In the genomic region with DNA sequence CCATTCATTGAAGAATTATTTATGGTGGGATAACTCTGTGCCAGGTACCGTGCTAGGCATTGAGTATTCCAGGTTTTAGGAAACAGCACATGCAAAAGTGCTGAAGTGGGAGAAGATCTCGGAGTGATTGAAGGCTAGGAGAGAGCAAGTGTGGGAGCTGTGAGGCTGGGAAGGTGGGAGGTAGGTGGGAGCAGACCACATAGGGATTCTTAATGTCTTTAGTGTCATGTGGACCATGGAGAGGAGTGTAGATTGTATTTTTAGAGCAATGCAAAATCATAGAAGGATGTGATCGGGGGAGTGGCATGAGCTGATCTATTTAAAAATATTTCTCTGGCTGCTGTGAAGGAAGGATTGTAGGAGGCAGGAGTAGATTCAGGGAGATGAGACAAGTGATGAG, we compare ENCODE assay signal across 32 cellular contexts. TPM values are rescaled to one million over a fixed set of nuclear protein-coding genes. Genes with fewer than 3 reads are reported as not detected.
DNase-seq lines count a peak whose midpoint lies in the region; ATAC-seq and TF ChIP-seq lines count a peak whose summit lies in the region.
"Had no signal": no experiment of that assay in that cellular context is flagged by ENCODE, and none has a peak within 500 bp of the region (broad histone marks: within the 10 kb centered on the region; RNA-seq: fewer than 3 reads in every experiment).

No MANE protein-coding gene starts in this region.

- no peaks in the 10 kb centered on the region for H3K9me3 Mint-ChIP-seq in activated naive CD8-positive, alpha-beta T cell treated with anti-CD3 and anti-CD28 coated beads for 36 hours
- H3K9me3 Mint-ChIP-seq in memory B cell = no peaks in the 10 kb centered on the region
- H3K9me3 Mint-ChIP-seq: activated CD8-positive, alpha-beta T cell treated with anti-CD3 and anti-CD28 coated beads for 36 hours had no signal

- no peaks in the 10 kb centered on the region for H3K27me3 ChIP-seq in cardiac muscle cell
- no peaks in the 10 kb centered on the region for H3K27me3 ChIP-seq in left lung
- H3K27me3 ChIP-seq in colonic mucosa = no peaks in the 10 kb centered on the region
- H3K27me3 ChIP-seq: adrenal gland, esophagus muscularis mucosa, foreskin keratinocyte, SJSA1, stomach, upper lobe of left lung had no signal

- peaks cover 49% of the 10 kb centered on the region for H3K4me1 Mint-ChIP-seq in activated naive CD8-positive, alpha-beta T cell treated with anti-CD3 and anti-CD28 coated beads for 36 hours
- peaks cover 34% of the 10 kb centered on the region for H3K4me1 Mint-ChIP-seq in memory B cell

- peaks cover 24% of the 10 kb centered on the region for H3K36me3 Mint-ChIP-seq in activated naive CD8-positive, alpha-beta T cell treated with anti-CD3 and anti-CD28 coated beads for 36 hours
- H3K36me3 Mint-ChIP-seq in memory B cell = peaks cover 1% of the 10 kb centered on the region

- H3K27me3 Mint-ChIP-seq in activated naive CD8-positive, alpha-beta T cell treated with anti-CD3 and anti-CD28 coated beads for 36 hours = no peaks in the 10 kb centered on the region
- no peaks in the 10 kb centered on the region for H3K27me3 Mint-ChIP-seq in memory B cell
- H3K27me3 Mint-ChIP-seq: activated CD8-positive, alpha-beta T cell treated with anti-CD3 and anti-CD28 coated beads for 36 hours; B cell had no signal

- peak overlapping the region; percentile 6 for H3K27ac Mint-ChIP-seq in activated naive CD8-positive, alpha-beta T cell treated with anti-CD3 and anti-CD28 coated beads for 36 hours
- H3K27ac Mint-ChIP-seq in memory B cell = peak overlapping the region; percentile 45
- H3K27ac Mint-ChIP-seq: activated CD8-positive, alpha-beta T cell treated with anti-CD3 and anti-CD28 coated beads for 36 hours; B cell had no signal

- no peak overlapping the region for H3K9ac ChIP-seq in colonic mucosa (ENCODE audit: low read depth in 2 of 2, low read length in 2 of 2)
- H3K9ac ChIP-seq: KMS-11 had no signal

- no peaks in the 10 kb centered on the region for H3K4me1 ChIP-seq in cardiac muscle cell (ENCODE audit: low read depth)
- peaks cover 6 to 48% of the 10 kb centered on the region in 2 donors for H3K4me1 ChIP-seq in left lung
- peaks cover 5% of the 10 kb centered on the region for H3K4me1 ChIP-seq in colonic mucosa
- H3K4me1 ChIP-seq: prostate gland had no signal

- DNase-seq in cardiac muscle cell (ENCODE audit: low read depth in 1 of 2, low spot score in 1 of 2) = no peak
- no peak for DNase-seq in left cardiac atrium
- no peak for DNase-seq in activated naive CD8-positive, alpha-beta T cell treated with anti-CD3 and anti-CD28 coated beads for 36 hours
- DNase-seq in memory B cell (ENCODE audit: low spot score in 2 of 2) = no peak
- DNase-seq in left lung = no peak
- no peak for DNase-seq in NCI-H2227 (lab: John Stamatoyannopoulos, UW; ENCODE audit: unreplicated experiment)
- DNase-seq in colonic mucosa = no peak
- DNase-seq: activated CD4-positive, alpha-beta T cell treated with anti-CD3 and anti-CD28 coated beads for 1 hour; activated CD8-positive, alpha-beta T cell treated with anti-CD3 and anti-CD28 coated beads for 36 hours; adrenal gland; DMS79; foreskin keratinocyte; left colon; MV-4-11; NCI-H146; NCI-H2107; NCI-H446 treated with DMSO at 0.1 percent for 48 hours; NCI-H82; RPMI8226; small intestine; stimulated activated CD8-positive, alpha-beta memory T cell treated with anti-CD3 and anti-CD28 coated beads, Interleukin-4, amount 100 ng/mL, for 48 hours; stomach; T-helper 1 cell; upper lobe of left lung had no signal

- no peak for ATAC-seq in left cardiac atrium
- ATAC-seq in memory B cell (ENCODE audit: low read depth) = no peak
- no peak for ATAC-seq in left lung
- ATAC-seq: activated CD8-positive, alpha-beta T cell treated with anti-CD3 and anti-CD28 coated beads for 36 hours; foreskin keratinocyte; left colon had no signal

- peak overlapping the region; percentile 11 for H3K4me3 Mint-ChIP-seq in activated naive CD8-positive, alpha-beta T cell treated with anti-CD3 and anti-CD28 coated beads for 36 hours
- no peak overlapping the region for H3K4me3 Mint-ChIP-seq in memory B cell
- H3K4me3 Mint-ChIP-seq: activated CD8-positive, alpha-beta T cell treated with anti-CD3 and anti-CD28 coated beads for 36 hours; B cell had no signal

- no peaks in the 10 kb centered on the region for H3K36me3 ChIP-seq in cardiac muscle cell
- H3K36me3 ChIP-seq in left lung = no peaks in the 10 kb centered on the region
- no peaks in the 10 kb centered on the region for H3K36me3 ChIP-seq in colonic mucosa
- H3K36me3 ChIP-seq: adrenal gland, prostate gland had no signal

- H3K27ac ChIP-seq in cardiac muscle cell (peak overlapping the region; percentile 58), temporal lobe (ENCODE audit: low read depth, low read length) (peak overlapping the region; percentile 99), left lung (no peak overlapping the region), colonic mucosa (no peak overlapping the region)
- H3K27ac ChIP-seq: A549, adrenal gland, coronary artery, esophagus muscularis mucosa, foreskin keratinocyte, KMS-11, prostate gland, SJSA1, stomach, upper lobe of left lung had no signal

- intact Hi-C loops in left cardiac atrium (cut with DNase I) = no loop called here
- intact Hi-C loops in left lung (cut with DNase I) = no loop called here
- intact Hi-C loops in colonic mucosa (cut with DNase I) = no loop called here

- TF ChIP-seq CTCF in cardiac muscle cell (IDR thresholded peaks at IDR 0.05; ENCODE audit: low read depth, low read length) = no peak
- no peak for TF ChIP-seq CTCF in left lung (IDR thresholded peaks at IDR 0.05)
- no peak for TF ChIP-seq CTCF in colonic mucosa (IDR thresholded peaks at IDR 0.05)

- H3K4me3 ChIP-seq in cardiac muscle cell (no peak overlapping the region), left lung (no peak overlapping the region), colonic mucosa (no peak overlapping the region)
- H3K4me3 ChIP-seq: A549, adrenal gland, coronary artery, esophagus muscularis mucosa, prostate gland, SJSA1, stomach, upper lobe of left lung had no signal

- H3K9me3 ChIP-seq in cardiac muscle cell (ENCODE audit: low read depth) = no peaks in the 10 kb centered on the region
- no peaks in the 10 kb centered on the region for H3K9me3 ChIP-seq in left lung
- no peaks in the 10 kb centered on the region for H3K9me3 ChIP-seq in colonic mucosa
- H3K9me3 ChIP-seq: A549, adrenal gland, esophagus muscularis mucosa, prostate gland, SJSA1, stomach, upper lobe of left lung had no signal

RNA-seq across cellular contexts. Expression of a gene that starts 5.4 kb away (rescaled TPM):
- total RNA-seq in cardiac muscle cell (54.9 and 55.8 TPM in 2 replicates), left cardiac atrium (100 to 1,000 TPM in 1 of 2 donors, 10 to 100 TPM in 1; 94.0 to 125 TPM), temporal lobe (77.4 TPM), left lung (100 to 1,000 TPM; 100 to 118 TPM), colonic mucosa (10 to 100 TPM; 81.5 to 82.3 TPM)
- polyA plus RNA-seq in cardiac muscle cell = 40.9 and 47.1 TPM in 2 replicates
- total RNA-seq in activated naive CD8-positive, alpha-beta T cell treated with anti-CD3 and anti-CD28 coated beads for 36 hours = 100 to 1,000 TPM; 172 to 175 TPM

RNA-seq across cellular contexts. Expression of a gene that starts 14.7 kb away (rescaled TPM):
- total RNA-seq in cardiac muscle cell = 1,548 and 2,038 TPM in 2 replicates
- 320 and 329 TPM in 2 replicates for polyA plus RNA-seq in cardiac muscle cell
- total RNA-seq in left cardiac atrium = 100 to 1,000 TPM; 684 to 695 TPM
- total RNA-seq in activated naive CD8-positive, alpha-beta T cell treated with anti-CD3 and anti-CD28 coated beads for 36 hours = 1,000 to 10,000 TPM; 2,009 to 2,101 TPM
- 782 TPM for total RNA-seq in temporal lobe
- 1,000 to 10,000 TPM in 1 of 2 donors, 100 to 1,000 TPM in 1; 954 to 1,106 TPM for total RNA-seq in left lung
- 1,000 to 10,000 TPM in 1 of 2 donors, 100 to 1,000 TPM in 1; 782 to 1,047 TPM for total RNA-seq in colonic mucosa

RNA-seq across cellular contexts. Expression of a gene that starts 41.9 kb away (rescaled TPM):
- total RNA-seq in cardiac muscle cell = 16.0 and 33.7 TPM in 2 replicates
- polyA plus RNA-seq in cardiac muscle cell = 29.4 and 34.4 TPM in 2 replicates
- 10 to 100 TPM; 22.2 to 24.4 TPM for total RNA-seq in left cardiac atrium
- total RNA-seq in activated naive CD8-positive, alpha-beta T cell treated with anti-CD3 and anti-CD28 coated beads for 36 hours = 10 to 100 TPM; 15.8 to 17.8 TPM
- 132 TPM for total RNA-seq in temporal lobe
- 10 to 100 TPM; 41.3 to 51.4 TPM for total RNA-seq in left lung
- 10 to 100 TPM; 39.6 to 41.7 TPM for total RNA-seq in colonic mucosa

Comparison
In these comparisons a context has a peak if more than half of its experiments do, and no peak if none do; other contexts are left out.
1. H3K27ac ChIP-seq: peak in cardiac muscle cell (single experiment) and temporal lobe (single experiment); none in left lung (0 of 2) and colonic mucosa (single experiment).